ENCODE assay signal across 8 cellular contexts in the genomic region with DNA sequence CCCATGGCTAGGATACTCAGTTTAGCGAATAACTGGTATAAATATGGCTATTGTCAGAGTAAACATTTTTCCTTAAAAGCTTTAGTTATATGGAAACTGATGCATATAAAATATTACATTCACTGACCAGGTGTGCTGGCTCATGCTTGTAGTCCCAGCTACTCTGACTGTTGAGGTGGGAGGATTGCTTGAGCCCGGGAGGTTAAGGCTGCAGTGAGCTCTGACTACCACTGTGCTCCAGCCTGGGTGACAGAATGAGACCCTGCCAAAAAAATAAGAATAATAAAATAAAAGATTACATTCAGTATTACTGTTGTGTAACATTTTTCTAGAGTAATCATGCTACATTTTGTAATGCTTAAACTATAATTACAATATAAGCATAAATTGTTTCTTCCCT.
"Had no signal": no experiment of that assay in that cellular context is flagged by ENCODE, and none has a peak within 500 bp of the region (broad histone marks: within the 10 kb centered on the region; RNA-seq: fewer than 3 reads in every experiment).

No MANE protein-coding gene starts in this region.

- H3K27ac ChIP-seq: HL-60, KMS-11 had no signal

- H3K4me3 ChIP-seq: K562 had no signal

- H3K9ac ChIP-seq: KMS-11 had no signal

- ATAC-seq: HepG2, K562 had no signal

- H3K36me3 Mint-ChIP-seq: IgD-negative memory B cell had no signal

- H3K4me2 ChIP-seq: KMS-11 had no signal

- H3K9me3 Mint-ChIP-seq: IgD-negative memory B cell had no signal

- H3K4me1 Mint-ChIP-seq: IgD-negative memory B cell had no signal

- DNase-seq: IMR-90, KBM-7, KG1 had no signal

- H3K4me3 Mint-ChIP-seq: IgD-negative memory B cell had no signal

- H3K27ac Mint-ChIP-seq: IgD-negative memory B cell had no signal

- H3K27me3 Mint-ChIP-seq: IgD-negative memory B cell had no signal
